ENCODE assay signal across 8 cellular contexts in genomic region chr4:151100517-151100916, GRCh38. TPM values are rescaled to one million over a fixed set of nuclear protein-coding genes. Genes with fewer than 3 reads are reported as not detected.
A peak's percentile ranks its signal among the peaks of the same experiment; 100 is the strongest.
DNase-seq lines count a peak whose midpoint lies in the region; ATAC-seq, FAIRE-seq and TF ChIP-seq lines count a peak whose summit lies in the region.

No MANE protein-coding gene starts in this region.

- no peak for FAIRE-seq in GM12891 (lab: Jason Lieb, UNC)

- H3K27me3 Mint-ChIP-seq in T-helper 1 cell treated with Interleukin-12 subunit alpha and Interleukin-12 subunit beta and Interleukin-4 antibody, amounts not matched to agents 30 μg/mL and 1 μg/mL, for 36 hours (ENCODE audit: low read depth), result no peaks in the 10 kb centered on the region
- no peaks in the 10 kb centered on the region for H3K27me3 Mint-ChIP-seq in activated naive CD8-positive, alpha-beta T cell
- peaks cover 8 to 15% (median 10%) of the 10 kb centered on the region in 3 donors for H3K27me3 Mint-ChIP-seq in immature natural killer cell (ENCODE audit: low read depth in 3 of 3)

- H3K27ac ChIP-seq in stomach smooth muscle (ENCODE audit: low read length) (no peak overlapping the region), substantia nigra (ENCODE audit: low read depth, low read length, poor library complexity, severe bottlenecking) (no peak overlapping the region)

- no peak for TF ChIP-seq POLR2A in GM12891 (IDR thresholded peaks at IDR 0.05; ENCODE audit: low read depth, low read length)

- H3K27me3 ChIP-seq in stomach smooth muscle (ENCODE audit: control insufficient read depth in 1 of 2, insufficient read depth in 2 of 2, low read length in 2 of 2), result peaks cover 0 to 3% of the 10 kb centered on the region in 2 donors

- peak overlapping the region; percentile 96 for H3K4me3 Mint-ChIP-seq in T-helper 1 cell treated with Interleukin-12 subunit alpha and Interleukin-12 subunit beta and Interleukin-4 antibody, amounts not matched to agents 30 μg/mL and 1 μg/mL, for 36 hours
- peak overlapping the region; percentile 99 for H3K4me3 Mint-ChIP-seq in activated naive CD8-positive, alpha-beta T cell
- H3K4me3 Mint-ChIP-seq in immature natural killer cell, result peak overlapping the region; percentile 92 to 100 (median 98)

- no peak for ATAC-seq in HG03045 (IDR thresholded peaks at IDR 0.05; ENCODE audit: unreplicated experiment)

- H3K4me3 ChIP-seq in stomach smooth muscle (ENCODE audit: low read length in 2 of 2), result peak overlapping the region; percentile 85 to 99

- peaks cover 42% of the 10 kb centered on the region for H3K36me3 Mint-ChIP-seq in T-helper 1 cell treated with Interleukin-12 subunit alpha and Interleukin-12 subunit beta and Interleukin-4 antibody, amounts not matched to agents 30 μg/mL and 1 μg/mL, for 36 hours (ENCODE audit: low read depth)
- H3K36me3 Mint-ChIP-seq in activated naive CD8-positive, alpha-beta T cell, result peaks cover 26% of the 10 kb centered on the region
- peaks cover 3 to 24% (median 21%) of the 10 kb centered on the region in 3 donors for H3K36me3 Mint-ChIP-seq in immature natural killer cell

- peaks cover 11% of the 10 kb centered on the region for H3K4me1 ChIP-seq in stomach smooth muscle (ENCODE audit: control insufficient read depth, insufficient read depth, low read length)

- no peaks in the 10 kb centered on the region for H3K9me3 Mint-ChIP-seq in T-helper 1 cell treated with Interleukin-12 subunit alpha and Interleukin-12 subunit beta and Interleukin-4 antibody, amounts not matched to agents 30 μg/mL and 1 μg/mL, for 36 hours
- H3K9me3 Mint-ChIP-seq in activated naive CD8-positive, alpha-beta T cell (ENCODE audit: low read depth), result no peaks in the 10 kb centered on the region
- no peaks in the 10 kb centered on the region for H3K9me3 Mint-ChIP-seq in immature natural killer cell

- peak overlapping the region; percentile 97 for H3K27ac Mint-ChIP-seq in T-helper 1 cell treated with Interleukin-12 subunit alpha and Interleukin-12 subunit beta and Interleukin-4 antibody, amounts not matched to agents 30 μg/mL and 1 μg/mL, for 36 hours
- peak overlapping the region; percentile 99 for H3K27ac Mint-ChIP-seq in activated naive CD8-positive, alpha-beta T cell
- peak overlapping the region; percentile 95 to 98 (median 97) for H3K27ac Mint-ChIP-seq in immature natural killer cell

- DNase-seq in T-helper 1 cell, result no peak
- DNase-seq in immature natural killer cell, result no peak
- DNase-seq in GM12891 (ENCODE audit: insufficient read length, low spot score), result no peak
- no peak for DNase-seq in substantia nigra (lab: John Stamatoyannopoulos, UW)

- H3K36me3 ChIP-seq in stomach smooth muscle (ENCODE audit: control insufficient read depth in 2 of 2, insufficient read depth in 2 of 2, low read length in 2 of 2), result peaks cover 24 to 28% of the 10 kb centered on the region in 2 donors

- H3K4me1 Mint-ChIP-seq in T-helper 1 cell treated with Interleukin-12 subunit alpha and Interleukin-12 subunit beta and Interleukin-4 antibody, amounts not matched to agents 30 μg/mL and 1 μg/mL, for 36 hours (ENCODE audit: low read depth), result peaks cover 41% of the 10 kb centered on the region
- H3K4me1 Mint-ChIP-seq in activated naive CD8-positive, alpha-beta T cell (ENCODE audit: low read depth), result peaks cover 45% of the 10 kb centered on the region
- peaks cover 41 to 44% of the 10 kb centered on the region in 2 donors for H3K4me1 Mint-ChIP-seq in immature natural killer cell

- no peaks in the 10 kb centered on the region for H3K9me3 ChIP-seq in stomach smooth muscle (ENCODE audit: control insufficient read depth in 2 of 2, low read length in 2 of 2)

- peak overlapping the region; percentile 85 to 100 for H3K9ac ChIP-seq in stomach smooth muscle (ENCODE audit: low read length in 2 of 2)

TF ChIP-seq in GM12891, 5 proteins besides CTCF, POLR2A, EP300 and RAD21:
- TF ChIP-seq POU2F2 (IDR thresholded peaks at IDR 0.05; ENCODE audit: low read depth, low read length) (no peak), POLR2AphosphoS5 (IDR thresholded peaks at IDR 0.05; ENCODE audit: low read depth, low read length) (no peak), TAF1 (IDR thresholded peaks at IDR 0.05; ENCODE audit: low read depth, low read length) (no peak), SPI1 (IDR thresholded peaks at IDR 0.05; ENCODE audit: low read depth, low read length) (no peak), PAX5 (IDR thresholded peaks at IDR 0.05; ENCODE audit: insufficient read depth, low read length, severe bottlenecking) (no peak)

RNA-seq across cellular contexts. Expression of gene RPS3A, which starts 1.1 kb away (rescaled TPM):
- 1,000 to 10,000 TPM; 1,390 to 5,226 (median 1,859) TPM for polyA plus RNA-seq in immature natural killer cell
- 4,824 TPM for polyA plus RNA-seq in GM12891 (2012; ENCODE audit: low read depth, missing spikeins)
